In the genomic region with DNA sequence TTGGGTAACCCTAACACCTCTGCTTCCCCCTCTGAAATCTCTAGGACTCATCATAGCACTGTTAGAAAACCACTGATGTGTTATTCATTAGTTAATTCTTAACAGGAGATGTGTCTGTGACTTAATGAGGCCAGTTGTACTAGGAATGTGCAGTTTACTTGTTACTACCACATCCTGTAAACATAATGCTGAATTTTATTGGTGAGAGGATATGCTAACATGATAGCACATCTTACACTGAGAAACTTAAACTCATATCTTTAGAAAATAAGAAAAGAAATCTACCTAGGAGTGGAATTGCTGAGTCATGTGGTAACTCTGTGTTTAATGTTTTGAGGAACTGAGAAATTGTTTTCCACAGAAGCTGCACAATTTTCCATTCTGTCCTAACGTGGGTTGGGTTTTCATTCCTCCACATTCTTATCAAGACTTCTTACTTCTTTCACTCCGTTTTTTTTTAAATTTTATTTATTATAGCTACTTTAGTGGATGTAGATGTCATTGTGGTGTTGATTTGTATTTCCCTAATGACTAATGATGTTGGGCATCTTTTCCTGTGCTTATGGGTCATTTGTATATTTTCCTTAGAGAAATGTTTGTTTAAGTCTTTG, we compare ENCODE assay signal across 9 cellular contexts. TPM values are rescaled to one million over a fixed set of nuclear protein-coding genes. Genes with fewer than 3 reads are reported as not detected.
DNase-seq lines count a peak whose midpoint lies in the region; ATAC-seq, FAIRE-seq and TF ChIP-seq lines count a peak whose summit lies in the region.
"Had no signal": no experiment of that assay in that cellular context is flagged by ENCODE, and none has a peak within 500 bp of the region (broad histone marks: within the 10 kb centered on the region; RNA-seq: fewer than 3 reads in every experiment).

No MANE protein-coding gene starts in this region.

- peaks cover 9 to 30% of the 10 kb centered on the region in 2 experiments for H3K36me3 ChIP-seq in GM12878 (ENCODE audit: control insufficient read depth in 2 of 2, insufficient read depth in 2 of 2, low read length in 1 of 2)
- peaks cover 0 to 72% (median 33%) of the 10 kb centered on the region in 6 donors for H3K36me3 ChIP-seq in spleen

- WGBS in GM12878 (ENCODE audit: insufficient coverage, insufficient replicate concordance, low lambda C conversion rate, missing lambda C conversion rate), result 2% methylated on average over 2 of the region's 2 CpGs
- 14 to 31% (median 25%) methylated on average over 2 of the region's 2 CpGs for WGBS in spleen, 5 donors

- CTCF ChIA-PET in GM12878 (lab: Yijun Ruan, JAX), result interaction anchor here (7.7 kb wide), 1 partner anchor 16 kb away, joined by 70 read pairs; no protein-coding TSS in a partner anchor

- TF ChIP-seq POLR2A in GM12878 (IDR thresholded peaks at IDR 0.05; ENCODE audit: low read depth, low read length) (no peak), spleen (IDR thresholded peaks at IDR 0.05) (no peak)

- intact Hi-C loops in GM12878 (cut with micrococcal nuclease; ENCODE audit: unreplicated experiment) (loop anchor here (2.0 kb wide), 1 partner anchor 34 kb away; a partner anchor contains a TSS), spleen (cut with DNase I; ENCODE audit: low total_unique reads) (no loop called here)

- H3K4me3 ChIP-seq in GM12878 (peak overlapping the region; percentile 46; the same call in 1 of the 2 replicates), spleen (peak overlapping the region in 1 of 8 donors; percentile 8)

- H3K79me2 ChIP-seq in GM12878 (ENCODE audit: control insufficient read depth, insufficient read depth, low read length), result no peaks in the 10 kb centered on the region; the same call in none of the 2 replicates

- peak overlapping the region; percentile 65 for H3K27ac ChIP-seq in GM12878 (ENCODE audit: control insufficient read depth, insufficient read depth)
- peak overlapping the region in 5 of 8 donors; percentile 16 to 67 (median 35) for H3K27ac ChIP-seq in spleen

- peak; percentile 23 for FAIRE-seq in GM12878 (lab: Jason Lieb, UNC)

- H4K20me1 ChIP-seq in GM12878 (ENCODE audit: control insufficient read depth, insufficient read depth), result no peaks in the 10 kb centered on the region

- H3K27me3 ChIP-seq in GM12878 (replicated peaks in 1 of 2; ENCODE audit: control insufficient read depth in 2 of 2, insufficient read depth in 2 of 2, low read length in 1 of 2), result no peaks in the 10 kb centered on the region
- no peaks in the 10 kb centered on the region for H3K27me3 ChIP-seq in spleen (replicated peaks in 1 of 7)

- no peaks in the 10 kb centered on the region for H3K9me3 ChIP-seq in GM12878 (replicated peaks; ENCODE audit: control insufficient read depth, insufficient read depth, low read length)
- peaks cover 0 to 5% (median 0%) of the 10 kb centered on the region in 8 donors for H3K9me3 ChIP-seq in spleen

- no peak overlapping the region for H2AFZ ChIP-seq in GM12878 (ENCODE audit: control insufficient read depth, low read depth, low read length)

- in situ Hi-C loops in GM12878 (cut with MboI), result no loop called here

- TF ChIP-seq CTCF in GM12878 (IDR thresholded peaks at IDR 0.05 in 2 of 3, conservative IDR thresholded peaks at IDR 0.05 in 1 of 3; ENCODE audit: control insufficient read depth in 2 of 3, extremely low read depth in 1 of 3, insufficient read depth in 1 of 3, low read depth in 3 of 3, low read length in 3 of 3) (no peak), spleen (IDR thresholded peaks at IDR 0.05 in 8 of 11, conservative IDR thresholded peaks at IDR 0.05 in 3 of 11) (no peak)

- peaks cover 11% of the 10 kb centered on the region for H3K4me1 ChIP-seq in GM12878 (ENCODE audit: control insufficient read depth, insufficient read depth, low read length)
- peaks cover 3 to 14% (median 11%) of the 10 kb centered on the region in 6 donors for H3K4me1 ChIP-seq in spleen

- peak overlapping the region; percentile 72 for H3K4me2 ChIP-seq in GM12878 (ENCODE audit: control insufficient read depth, insufficient read depth)

- no peak for TF ChIP-seq RAD21 in GM12878 (IDR thresholded peaks at IDR 0.05; ENCODE audit: insufficient read depth, low read depth, low read length)

- TSS peak; percentile 16 for BruUV-seq in GM12878 (replicated peaks; lab: Mats Ljungman, UMichigan)

- POLR2A ChIA-PET in GM12878 (lab: Charles Lee), result interaction anchor here (1.2 to 2.5 kb wide), 4 partner anchors 16 to 35 kb away, joined by 3 to 10 read pairs (median 4); a partner anchor contains a TSS

- RAD21 ChIA-PET in GM12878 (lab: Charles Lee; ENCODE audit: unreplicated experiment), result interaction anchor here (1.4 to 2.1 kb wide), 2 partner anchors 16 to 30 kb away, joined by 5 read pairs; no protein-coding TSS in a partner anchor

- ATAC-seq in HG03442 (IDR thresholded peaks at IDR 0.05; ENCODE audit: unreplicated experiment) (peak; percentile 39), GM12878 (peak; percentile 96), HG02885 (IDR thresholded peaks at IDR 0.05; ENCODE audit: poor library complexity, unreplicated experiment) (no peak)

- SMC1A ChIA-PET in GM12878 (lab: Charles Lee; ENCODE audit: uncharacterized antibody, unreplicated experiment), result interaction anchor here (0.9 to 2.1 kb wide), 4 partner anchors 13 to 34 kb away, joined by 3 to 15 read pairs (median 6); a partner anchor contains a TSS

- DNase-seq in NOMO-1 treated with DMSO at 0.1 percent for 48 hours (lab: John Stamatoyannopoulos, UW; ENCODE audit: unreplicated experiment), result peak; percentile 77
- DNase-seq in NOMO-1 treated with dmso at 0.1 percent for 144 hours (lab: John Stamatoyannopoulos, UW; ENCODE audit: unreplicated experiment), result no peak
- peak; percentile 53 for DNase-seq in GM12878 (ENCODE audit: low read depth, low spot score)
- DNase-seq in spleen, result no peak
- no peak for DNase-seq in NCI-H2107 (lab: John Stamatoyannopoulos, UW)
- DNase-seq in hippocampal formation (lab: John Stamatoyannopoulos, UW), result no peak
- DNase-seq: 8988T had no signal

- TF ChIP-seq EP300 in GM12878 (IDR thresholded peaks at IDR 0.05; ENCODE audit: borderline replicate concordance in 1 of 2, control insufficient read depth in 1 of 2, low read depth in 2 of 2, low read length in 2 of 2), result peak in 1 of 2 experiments; percentile 83; a peak in 1 of 4 replicates

- no peak overlapping the region; the same call in 1 of the 2 replicates for H3K9ac ChIP-seq in GM12878 (ENCODE audit: control insufficient read depth, insufficient read depth, low read length)

RNA-seq across cellular contexts. Expression of a gene that starts 33.7 kb away (rescaled TPM):
- 110 and 113 TPM in 2 replicates for total RNA-seq in GM12878 (2013; cell fraction: nucleolus; rRNA removed)
- total RNA-seq in GM12878 (2014; rRNA removed) (41.5 and 42.4 TPM in 2 replicates), GM12878 (2014; rRNA removed; fragmentation: Illumina TruSeq; extraction: Trizol) (23.1 and 27.8 TPM in 2 replicates), GM12878 (2021) (42.9 and 46.0 TPM in 2 replicates), spleen (10 to 100 TPM; 27.0 to 35.5 (median 29.9) TPM)
- polyA plus RNA-seq in GM12878 (2011; ENCODE audit: low read depth), result 38.3 TPM
- polyA plus RNA-seq in GM12878 (2011; rRNA removed) (61.2 and 73.7 TPM in 2 replicates), GM12878 (2014; fragmentation: Illumina TruSeq; extraction: Trizol) (36.7 and 47.2 TPM in 2 replicates), GM12878 (2014; fragmentation: Nextera tagmentation; extraction: Ambion mirVana) (10 to 100 TPM in 1 of 2 experiments, 1 to 10 TPM in 1; 8.6 to 19.0 TPM), GM12878 (2014; rRNA removed) (43.7 and 52.5 TPM in 2 replicates), GM12878 (2016; fragmentation: Nextera tagmentation; extraction: Ambion mirVana) (10 to 100 TPM; 19.4 to 22.2 TPM), spleen (10 to 100 TPM in 1 of 3 donors, 1 to 10 TPM in 2; 5.3 to 13.7 (median 6.5) TPM)
- 63.4 and 67.6 TPM in 2 replicates for polyA plus RNA-seq in GM12878 (2011; cell fraction: cytosol; rRNA removed)
- polyA plus RNA-seq in GM12878 (2011; cell fraction: nucleus; rRNA removed), result 138 TPM in 2 replicates
- polyA plus RNA-seq in GM12878 (2012), result 33.0 and 40.7 TPM in 2 replicates
- 104 and 123 TPM in 2 replicates for polyA minus RNA-seq in GM12878 (2011; rRNA and poly(A)+ RNA removed)
- 12.0 and 18.3 TPM in 2 replicates for polyA minus RNA-seq in GM12878 (2011; cell fraction: cytosol; rRNA and poly(A)+ RNA removed)
- 54.3 and 96.9 TPM in 2 replicates for polyA minus RNA-seq in GM12878 (2011; cell fraction: nucleus; rRNA and poly(A)+ RNA removed)

RNA-seq across cellular contexts. Expression of a gene that starts 34.1 kb away (rescaled TPM):
- total RNA-seq in GM12878 (2013; cell fraction: nucleolus; rRNA removed), result 83.3 and 85.6 TPM in 2 replicates
- 6.2 and 8.5 TPM in 2 replicates for total RNA-seq in GM12878 (2014; rRNA removed)
- 12.8 and 13.6 TPM in 2 replicates for total RNA-seq in GM12878 (2014; rRNA removed; fragmentation: Illumina TruSeq; extraction: Trizol)
- total RNA-seq in GM12878 (2021), result 9.8 and 10.4 TPM in 2 replicates
- polyA plus RNA-seq in GM12878 (2011; ENCODE audit: low read depth), result 3.7 TPM
- 6.2 and 8.2 TPM in 2 replicates for polyA plus RNA-seq in GM12878 (2011; rRNA removed)
- 7.1 and 7.9 TPM in 2 replicates for polyA plus RNA-seq in GM12878 (2011; cell fraction: cytosol; rRNA removed)
- polyA plus RNA-seq in GM12878 (2011; cell fraction: nucleus; rRNA removed), result 12.0 and 12.8 TPM in 2 replicates
- 3.0 TPM in 2 replicates for polyA plus RNA-seq in GM12878 (2012)
- 5.7 and 9.7 TPM in 2 replicates for polyA plus RNA-seq in GM12878 (2014; fragmentation: Illumina TruSeq; extraction: Trizol)
- polyA plus RNA-seq in GM12878 (2014; fragmentation: Nextera tagmentation; extraction: Ambion mirVana), result 10 to 100 TPM in 1 of 2 experiments, 1 to 10 TPM in 1; 8.2 to 13.7 TPM
- 6.1 and 9.2 TPM in 2 replicates for polyA plus RNA-seq in GM12878 (2014; rRNA removed)
- polyA plus RNA-seq in GM12878 (2016; fragmentation: Nextera tagmentation; extraction: Ambion mirVana), result 10 to 100 TPM; 11.1 to 12.8 TPM
- polyA minus RNA-seq in GM12878 (2011; rRNA and poly(A)+ RNA removed), result 16.2 and 17.8 TPM in 2 replicates
- polyA minus RNA-seq in GM12878 (2011; cell fraction: cytosol; rRNA and poly(A)+ RNA removed), result 3.6 and 4.3 TPM in 2 replicates
- polyA minus RNA-seq in GM12878 (2011; cell fraction: nucleus; rRNA and poly(A)+ RNA removed), result 19.8 and 32.1 TPM in 2 replicates
- total RNA-seq in spleen, result 10 to 100 TPM in 5 of 7 donors, 1 to 10 TPM in 2; 8.5 to 19.2 (median 15.3) TPM
- polyA plus RNA-seq in spleen, result 1 to 10 TPM; 2.5 to 4.5 (median 3.9) TPM

RNA-seq across cellular contexts. Expression of a gene that starts 36.2 kb away (rescaled TPM):
- total RNA-seq in GM12878 (2013; cell fraction: nucleolus; rRNA removed), result 42.0 and 53.6 TPM in 2 replicates
- total RNA-seq in GM12878 (2014; rRNA removed) (4.9 and 5.5 TPM in 2 replicates), GM12878 (2014; rRNA removed; fragmentation: Illumina TruSeq; extraction: Trizol) (5.0 and 5.9 TPM in 2 replicates), GM12878 (2021) (16.3 and 19.0 TPM in 2 replicates), spleen (10 to 100 TPM; 33.6 to 84.2 (median 69.8) TPM)
- polyA plus RNA-seq in GM12878 (2011; ENCODE audit: low read depth), result 15.3 TPM
- polyA plus RNA-seq in GM12878 (2011; rRNA removed) (9.2 and 11.8 TPM in 2 replicates), GM12878 (2014; fragmentation: Illumina TruSeq; extraction: Trizol) (13.7 and 15.9 TPM in 2 replicates), GM12878 (2014; fragmentation: Nextera tagmentation; extraction: Ambion mirVana) (1 to 10 TPM; 2.6 to 3.5 TPM), GM12878 (2014; rRNA removed) (18.1 and 23.4 TPM in 2 replicates), GM12878 (2016; fragmentation: Nextera tagmentation; extraction: Ambion mirVana) (10 to 100 TPM; 10.2 to 11.1 TPM), spleen (10 to 100 TPM; 13.8 to 38.2 (median 18.2) TPM)
- polyA plus RNA-seq in GM12878 (2011; cell fraction: cytosol; rRNA removed), result 6.1 and 7.4 TPM in 2 replicates
- polyA plus RNA-seq in GM12878 (2011; cell fraction: nucleus; rRNA removed), result 88.6 and 89.9 TPM in 2 replicates
- 14.2 and 16.9 TPM in 2 replicates for polyA plus RNA-seq in GM12878 (2012)
- polyA minus RNA-seq in GM12878 (2011; rRNA and poly(A)+ RNA removed), result 14.6 and 16.2 TPM in 2 replicates
- polyA minus RNA-seq in GM12878 (2011; cell fraction: cytosol; rRNA and poly(A)+ RNA removed), result 2.2 and 2.3 TPM in 2 replicates
- 14.4 and 21.9 TPM in 2 replicates for polyA minus RNA-seq in GM12878 (2011; cell fraction: nucleus; rRNA and poly(A)+ RNA removed)

Comparison
In these comparisons a context has a peak if more than half of its experiments do, and no peak if none do; other contexts are left out.
1. DNase-seq: peak in NOMO-1 treated with DMSO at 0.1 percent for 48 hours (single experiment) and GM12878 (single experiment); none in NOMO-1 treated with dmso at 0.1 percent for 144 hours (single experiment), spleen (single experiment), NCI-H2107 (single experiment) and hippocampal formation (0 of 2).